In genomic region chr12:7915911-7916403, GRCh38 we compare ENCODE assay signal across 12 cellular contexts. TPM values are rescaled to one million over a fixed set of nuclear protein-coding genes. Genes with fewer than 3 reads are reported as not detected.
DNase-seq lines count a peak whose midpoint lies in the region; ATAC-seq, FAIRE-seq and TF ChIP-seq lines count a peak whose summit lies in the region.
"Had no signal": no experiment of that assay in that cellular context is flagged by ENCODE, and none has a peak within 500 bp of the region (broad histone marks: within the 10 kb centered on the region; RNA-seq: fewer than 3 reads in every experiment).

No MANE protein-coding gene starts in this region.

- DNase-seq in AG04449 (ENCODE audit: low read depth, low spot score): no peak
- peak; percentile 13 for DNase-seq in Daoy (ENCODE audit: low read depth)
- DNase-seq in astrocyte (ENCODE audit: low read depth): peak; percentile 28
- DNase-seq in mesenteric fat pad (ENCODE audit: low spot score): peak; percentile 87
- DNase-seq in tibial nerve (ENCODE audit: low spot score in 2 of 2): no peak
- DNase-seq in H54 (ENCODE audit: insufficient read length, low spot score): no peak
- DNase-seq in NCI-H2029 (lab: John Stamatoyannopoulos, UW): no peak
- DNase-seq in left lobe of liver (ENCODE audit: low spot score): no peak
- DNase-seq: glutamatergic neuron, KG1, NCI-H446 treated with DMSO at 0.1 percent for 48 hours had no signal

- H3K4me1 ChIP-seq in astrocyte (ENCODE audit: insufficient read depth, low read length): no peaks in the 10 kb centered on the region
- H3K4me1 ChIP-seq in tibial nerve: no peaks in the 10 kb centered on the region

- H3K27ac Mint-ChIP-seq in astrocyte (ENCODE audit: unreplicated experiment): no peak overlapping the region

- H3K27me3 Mint-ChIP-seq in astrocyte (ENCODE audit: low read depth, unreplicated experiment): no peaks in the 10 kb centered on the region

- H3K27ac ChIP-seq in astrocyte (ENCODE audit: low read depth, low read length) (no peak overlapping the region), tibial nerve (no peak overlapping the region)

- peak overlapping the region; percentile 71 for H2AFZ ChIP-seq in astrocyte (ENCODE audit: low read depth, low read length)

- H4K20me1 ChIP-seq in astrocyte (ENCODE audit: insufficient read depth, low read length): peaks cover 13% of the 10 kb centered on the region

- H3K36me3 ChIP-seq in astrocyte (ENCODE audit: insufficient read depth, low read length): peaks cover 3% of the 10 kb centered on the region
- H3K36me3 ChIP-seq in tibial nerve: peaks cover 0 to 33% (median 6%) of the 10 kb centered on the region in 3 donors

- no peak for ATAC-seq in left lobe of liver

- CTCF ChIA-PET in AG04449 (lab: Yijun Ruan, JAX): interaction anchor here (4.3 kb wide), 1 partner anchor 16 kb away, joined by 29 read pairs; no protein-coding TSS in a partner anchor

- POLR2A ChIA-PET in AG04449 (lab: Yijun Ruan, JAX): interaction anchor here (0.5 kb wide), 1 partner anchor 836 kb away, joined by 3 read pairs; no protein-coding TSS in a partner anchor

- H3K4me3 ChIP-seq in AG04449 (ENCODE audit: low read depth, low read length) (peak overlapping the region; percentile 8; the same call in 1 of the 2 replicates), astrocyte (ENCODE audit: insufficient read depth, low read depth, low read length) (no peak overlapping the region), tibial nerve (no peak overlapping the region)

- TF ChIP-seq POLR2A in tibial nerve (IDR thresholded peaks at IDR 0.05) (no peak), H54 (IDR thresholded peaks at IDR 0.05; ENCODE audit: low read depth, low read length) (no peak)

- no peaks in the 10 kb centered on the region for H3K27me3 ChIP-seq in astrocyte (ENCODE audit: insufficient read depth, low read length)
- H3K27me3 ChIP-seq in tibial nerve: no peaks in the 10 kb centered on the region

- no peak for TF ChIP-seq EP300 in tibial nerve (IDR thresholded peaks at IDR 0.05)

- TF ChIP-seq CTCF in AG04449 (IDR thresholded peaks at IDR 0.05; ENCODE audit: insufficient read depth, low read length, missing control alignments): no peak
- TF ChIP-seq CTCF in astrocyte (IDR thresholded peaks at IDR 0.05; ENCODE audit: insufficient read depth, low read depth, low read length): no peak
- no peak for TF ChIP-seq CTCF in tibial nerve (IDR thresholded peaks at IDR 0.05)

- H3K9me3 ChIP-seq in astrocyte (ENCODE audit: insufficient read depth, low read depth, low read length) (no peaks in the 10 kb centered on the region), tibial nerve (no peaks in the 10 kb centered on the region)

- WGBS in tibial nerve, 2 donors: 27 to 53% methylated on average over 18 to 29 of the region's 31 CpGs

- peaks cover 3% of the 10 kb centered on the region for H3K36me3 Mint-ChIP-seq in astrocyte (ENCODE audit: low read depth, unreplicated experiment)

- FAIRE-seq in astrocyte (lab: Jason Lieb, UNC) (no peak), H54 (lab: Jason Lieb, UNC) (no peak)
- FAIRE-seq: D721Med had no signal

- H3K79me2 ChIP-seq in astrocyte (ENCODE audit: insufficient read depth, low read length): no peaks in the 10 kb centered on the region

- no peaks in the 10 kb centered on the region for H3K9me3 Mint-ChIP-seq in astrocyte (ENCODE audit: unreplicated experiment)

- H3K4me1 Mint-ChIP-seq in astrocyte (ENCODE audit: low read depth, unreplicated experiment): no peaks in the 10 kb centered on the region

- no peak overlapping the region for H3K4me3 Mint-ChIP-seq in astrocyte (ENCODE audit: unreplicated experiment)

- peak overlapping the region; percentile 38 for H3K9ac ChIP-seq in astrocyte (ENCODE audit: low read length)

- peak overlapping the region; percentile 69 for H3K4me2 ChIP-seq in astrocyte (ENCODE audit: low read length)

RNA-seq across cellular contexts. Expression of gene SLC2A3, which starts 20.0 kb away (rescaled TPM):
- 7.6 and 9.0 TPM in 2 replicates for total RNA-seq in Daoy (2014; rRNA removed; shearing (Covaris generic))
- total RNA-seq in astrocyte: 178 and 389 TPM in 2 replicates
- 238 TPM for total RNA-seq in mesenteric fat pad
- total RNA-seq in tibial nerve: 100 to 1,000 TPM in 3 of 4 donors, 10 to 100 TPM in 1; 83.4 to 262 (median 115) TPM
- 9.4 TPM for total RNA-seq in left lobe of liver

RNA-seq across cellular contexts. Expression of gene SLC2A14, which starts 43.2 kb away (rescaled TPM):
- not detected in 2 replicates for total RNA-seq in Daoy (2014; rRNA removed; shearing (Covaris generic))
- 2.3 and 2.8 TPM in 2 replicates for total RNA-seq in astrocyte
- 5.4 TPM for total RNA-seq in mesenteric fat pad
- total RNA-seq in tibial nerve: 10 to 100 TPM in 1 of 4 donors, 1 to 10 TPM in 2, not detected in 1; 3.7 to 26.7 (median 4.4) TPM
- total RNA-seq in left lobe of liver: 95.3 TPM

Comparison
In these comparisons a context has a peak if more than half of its experiments do, and no peak if none do; other contexts are left out.
1. DNase-seq: peak in Daoy (single experiment), astrocyte (single experiment) and mesenteric fat pad (single experiment); none in AG04449 (single experiment), tibial nerve (0 of 2), H54 (single experiment), NCI-H2029 (single experiment) and left lobe of liver (single experiment).